In genomic region chr5:80837679-80838078, GRCh38 we compare ENCODE assay signal across 9 cellular contexts.
DNase-seq lines count a peak whose midpoint lies in the region; ATAC-seq and TF ChIP-seq lines count a peak whose summit lies in the region.
"Had no signal": no experiment of that assay in that cellular context is flagged by ENCODE, and none has a peak within 500 bp of the region (broad histone marks: within the 10 kb centered on the region; RNA-seq: fewer than 3 reads in every experiment).

No MANE protein-coding gene starts in this region.

- DNase-seq in activated naive CD4-positive, alpha-beta T cell treated with anti-CD3 and anti-CD28 coated beads, Interleukin-2, amount 50 U/mL, for 16 hours = no peak
- DNase-seq in stimulated activated naive B cell treated with anti-CD40 and anti-IgM and Interleukin-4, amounts not matched to agents 10 μg/mL and 1 μg/mL and 100 μg/mL, for 72 hours = peak; percentile 2
- DNase-seq in CD4-positive, alpha-beta T cell = no peak
- DNase-seq in AG08396 (ENCODE audit: low spot score) (no peak), NCI-H524 (lab: John Stamatoyannopoulos, UW) (no peak)

- intact Hi-C loops in CD4-positive, alpha-beta T cell (cut with DNase I, micrococcal nuclease) = no loop called here

- H3K27me3 Mint-ChIP-seq in activated naive CD4-positive, alpha-beta T cell treated with anti-CD3 and anti-CD28 coated beads, Interleukin-2, amount 50 U/mL, for 24 hours = no peaks in the 10 kb centered on the region
- no peaks in the 10 kb centered on the region for H3K27me3 Mint-ChIP-seq in stimulated activated naive B cell treated with anti-CD40 and anti-IgM and Interleukin-4, amounts not matched to agents 10 μg/mL and 1 μg/mL and 100 μg/mL, for 72 hours
- H3K27me3 Mint-ChIP-seq in CD4-positive, alpha-beta T cell = no peaks in the 10 kb centered on the region

- CTCF ChIA-PET in CD4-positive, alpha-beta T cell (lab: Charles Lee) = no interaction called here

- POLR2A ChIA-PET in CD4-positive, alpha-beta T cell (lab: Charles Lee) = interaction anchor here (0.7 kb wide), 1 partner anchor 18 kb away, joined by 3 read pairs; no protein-coding TSS in a partner anchor

- H3K9me3 ChIP-seq in CD4-positive, alpha-beta T cell (ENCODE audit: control insufficient read depth, low read length) = no peaks in the 10 kb centered on the region
- H3K9me3 ChIP-seq: SJSA1 had no signal

- no peak overlapping the region for H3K4me3 Mint-ChIP-seq in activated naive CD4-positive, alpha-beta T cell treated with anti-CD3 and anti-CD28 coated beads, Interleukin-2, amount 50 U/mL, for 24 hours
- no peak overlapping the region for H3K4me3 Mint-ChIP-seq in stimulated activated naive B cell treated with anti-CD40 and anti-IgM and Interleukin-4, amounts not matched to agents 10 μg/mL and 1 μg/mL and 100 μg/mL, for 72 hours
- no peak overlapping the region for H3K4me3 Mint-ChIP-seq in CD4-positive, alpha-beta T cell

- H3K36me3 Mint-ChIP-seq in activated naive CD4-positive, alpha-beta T cell treated with anti-CD3 and anti-CD28 coated beads, Interleukin-2, amount 50 U/mL, for 24 hours = peaks cover 16% of the 10 kb centered on the region
- H3K36me3 Mint-ChIP-seq in stimulated activated naive B cell treated with anti-CD40 and anti-IgM and Interleukin-4, amounts not matched to agents 10 μg/mL and 1 μg/mL and 100 μg/mL, for 72 hours = peaks cover 10 to 35% of the 10 kb centered on the region in 2 donors
- peaks cover 38% of the 10 kb centered on the region for H3K36me3 Mint-ChIP-seq in CD4-positive, alpha-beta T cell (ENCODE audit: low read depth)

- no peak for TF ChIP-seq CTCF in CD4-positive, alpha-beta T cell (IDR thresholded peaks at IDR 0.05)

- H3K4me1 Mint-ChIP-seq in activated naive CD4-positive, alpha-beta T cell treated with anti-CD3 and anti-CD28 coated beads, Interleukin-2, amount 50 U/mL, for 24 hours = peaks cover 11% of the 10 kb centered on the region
- peaks cover 7 to 12% of the 10 kb centered on the region in 2 donors for H3K4me1 Mint-ChIP-seq in stimulated activated naive B cell treated with anti-CD40 and anti-IgM and Interleukin-4, amounts not matched to agents 10 μg/mL and 1 μg/mL and 100 μg/mL, for 72 hours
- H3K4me1 Mint-ChIP-seq in CD4-positive, alpha-beta T cell (ENCODE audit: low read depth) = peaks cover 3% of the 10 kb centered on the region

- no peak overlapping the region for H3K27ac ChIP-seq in CD4-positive, alpha-beta T cell (ENCODE audit: low read depth, low read length)
- H3K27ac ChIP-seq: SJSA1 had no signal

- no peaks in the 10 kb centered on the region for H3K9me3 Mint-ChIP-seq in activated naive CD4-positive, alpha-beta T cell treated with anti-CD3 and anti-CD28 coated beads, Interleukin-2, amount 50 U/mL, for 24 hours
- peaks cover 0 to 1% of the 10 kb centered on the region in 2 donors for H3K9me3 Mint-ChIP-seq in stimulated activated naive B cell treated with anti-CD40 and anti-IgM and Interleukin-4, amounts not matched to agents 10 μg/mL and 1 μg/mL and 100 μg/mL, for 72 hours
- no peaks in the 10 kb centered on the region for H3K9me3 Mint-ChIP-seq in CD4-positive, alpha-beta T cell

- H3K27ac Mint-ChIP-seq in activated naive CD4-positive, alpha-beta T cell treated with anti-CD3 and anti-CD28 coated beads, Interleukin-2, amount 50 U/mL, for 24 hours = peak overlapping the region; percentile 35
- H3K27ac Mint-ChIP-seq in stimulated activated naive B cell treated with anti-CD40 and anti-IgM and Interleukin-4, amounts not matched to agents 10 μg/mL and 1 μg/mL and 100 μg/mL, for 72 hours = peak overlapping the region; percentile 77
- no peak overlapping the region for H3K27ac Mint-ChIP-seq in CD4-positive, alpha-beta T cell

- peak; percentile 86 for ATAC-seq in GM21786 (IDR thresholded peaks at IDR 0.05; ENCODE audit: unreplicated experiment)
- peak; percentile 77 for ATAC-seq in HG03520 (IDR thresholded peaks at IDR 0.05; ENCODE audit: unreplicated experiment)
- ATAC-seq in stimulated activated naive B cell treated with anti-CD40 and anti-IgM and Interleukin-4, amounts not matched to agents 10 μg/mL and 1 μg/mL and 100 μg/mL, for 72 hours (replicated peaks) = peak; percentile 46 to 68
- no peak for ATAC-seq in CD4-positive, alpha-beta T cell (ENCODE audit: poor library complexity)

- no peaks in the 10 kb centered on the region for H3K27me3 ChIP-seq in CD4-positive, alpha-beta T cell (ENCODE audit: control insufficient read depth, insufficient read depth, low read length)
- H3K27me3 ChIP-seq: SJSA1 had no signal
